Comparison of ENCODE assay signal across 1 cellular context in the genomic region with DNA sequence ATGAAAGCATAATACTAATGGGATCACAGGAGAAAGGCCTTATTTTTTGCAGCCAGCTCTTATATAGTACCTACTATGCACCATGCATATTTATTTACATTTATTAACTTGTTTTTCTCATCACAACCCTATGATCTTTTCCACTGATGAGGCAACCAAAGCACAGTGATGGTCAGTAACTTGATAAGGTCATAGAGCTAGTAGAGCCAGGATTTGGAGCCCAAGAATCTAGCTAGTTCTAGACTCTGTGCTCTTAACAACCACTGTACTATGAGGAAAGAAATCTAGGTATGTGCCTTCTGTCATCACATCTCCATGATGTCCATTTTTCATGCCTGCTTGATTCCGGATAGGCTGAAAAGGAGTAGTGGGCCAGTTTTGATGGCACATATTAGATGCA.
TF ChIP-seq lines count a peak whose summit lies in the region.

No MANE protein-coding gene starts in this region.

TF ChIP-seq in HepG2, 621 proteins besides CTCF, POLR2A, EP300 and RAD21:
- TF ChIP-seq ZNF337 (CRISPR knock-in tag; IDR thresholded peaks at IDR 0.05; ENCODE audit: borderline replicate concordance, low read depth), result peak; percentile 87; the same call in 1 of the 2 replicates
- TF ChIP-seq, protein P1, sequence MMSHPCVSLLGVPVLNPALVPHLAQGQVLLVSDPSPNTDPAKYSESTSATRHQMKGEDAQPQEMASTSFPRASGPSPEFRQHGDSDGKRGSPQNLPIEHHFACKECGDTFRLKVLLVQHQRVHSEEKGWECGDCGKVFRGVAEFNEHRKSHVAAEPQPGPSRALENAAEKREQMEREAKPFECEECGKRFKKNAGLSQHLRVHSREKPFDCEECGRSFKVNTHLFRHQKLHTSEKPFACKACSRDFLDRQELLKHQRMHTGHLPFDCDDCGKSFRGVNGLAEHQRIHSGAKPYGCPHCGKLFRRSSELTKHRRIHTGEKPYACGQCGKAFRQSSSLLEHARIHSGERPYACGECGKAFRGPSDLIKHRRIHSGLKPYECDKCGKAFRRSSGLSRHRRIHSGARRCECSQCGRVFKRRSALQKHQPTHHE (CRISPR knock-in tag; IDR thresholded peaks at IDR 0.05; ENCODE audit: borderline replicate concordance), result no peak
TF ChIP-seq in HepG2: peak in this region for 1.
